2 cellular contexts compared by ENCODE assay signal in the genomic region with DNA sequence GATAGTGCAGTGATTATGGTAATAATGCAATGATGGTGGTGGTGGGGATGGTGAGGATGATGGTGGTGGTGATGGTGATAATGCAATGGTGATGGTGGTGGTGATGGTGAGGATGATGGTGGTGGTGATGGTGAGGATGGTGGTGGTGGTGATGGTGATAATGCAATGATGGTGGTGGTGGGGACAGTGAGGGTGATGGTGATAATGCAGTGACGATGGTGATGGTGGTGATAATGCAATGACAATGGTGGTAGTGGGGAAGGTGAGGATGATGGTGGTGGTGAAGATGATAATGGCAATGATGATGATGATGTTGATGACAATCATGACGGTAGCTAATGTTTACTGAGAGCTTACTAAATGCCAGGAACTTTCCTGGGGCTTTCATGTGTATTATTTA.
TF ChIP-seq lines count a peak whose summit lies in the region.

No MANE protein-coding gene starts in this region.

TF ChIP-seq in HEK293, 187 proteins besides CTCF, POLR2A, EP300 and RAD21 (continued from another document):
- TF ChIP-seq, protein P1, sequence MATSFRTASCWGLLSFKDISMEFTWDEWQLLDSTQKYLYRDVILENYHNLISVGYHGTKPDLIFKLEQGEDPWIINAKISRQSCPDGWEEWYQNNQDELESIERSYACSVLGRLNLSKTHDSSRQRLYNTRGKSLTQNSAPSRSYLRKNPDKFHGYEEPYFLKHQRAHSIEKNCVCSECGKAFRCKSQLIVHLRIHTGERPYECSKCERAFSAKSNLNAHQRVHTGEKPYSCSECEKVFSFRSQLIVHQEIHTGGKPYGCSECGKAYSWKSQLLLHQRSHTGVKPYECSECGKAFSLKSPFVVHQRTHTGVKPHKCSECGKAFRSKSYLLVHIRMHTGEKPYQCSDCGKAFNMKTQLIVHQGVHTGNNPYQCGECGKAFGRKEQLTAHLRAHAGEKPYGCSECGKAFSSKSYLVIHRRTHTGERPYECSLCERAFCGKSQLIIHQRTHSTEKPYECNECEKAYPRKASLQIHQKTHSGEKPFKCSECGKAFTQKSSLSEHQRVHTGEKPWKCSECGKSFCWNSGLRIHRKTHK (tag by site-specific recombination; IDR thresholded peaks at IDR 0.05), result no peak
- TF ChIP-seq ZNF473 (tag by site-specific recombination; IDR thresholded peaks at IDR 0.05) (0 out of 2 replicates have a peak, but pooled peaks have one; percentile 29), ZSCAN23 (tag by site-specific recombination; IDR thresholded peaks at IDR 0.05) (no peak), ZNF175 (tag by site-specific recombination; IDR thresholded peaks at IDR 0.05) (no peak), ZNF596 (tag by site-specific recombination; IDR thresholded peaks at IDR 0.05) (no peak)
- TF ChIP-seq, protein P2, sequence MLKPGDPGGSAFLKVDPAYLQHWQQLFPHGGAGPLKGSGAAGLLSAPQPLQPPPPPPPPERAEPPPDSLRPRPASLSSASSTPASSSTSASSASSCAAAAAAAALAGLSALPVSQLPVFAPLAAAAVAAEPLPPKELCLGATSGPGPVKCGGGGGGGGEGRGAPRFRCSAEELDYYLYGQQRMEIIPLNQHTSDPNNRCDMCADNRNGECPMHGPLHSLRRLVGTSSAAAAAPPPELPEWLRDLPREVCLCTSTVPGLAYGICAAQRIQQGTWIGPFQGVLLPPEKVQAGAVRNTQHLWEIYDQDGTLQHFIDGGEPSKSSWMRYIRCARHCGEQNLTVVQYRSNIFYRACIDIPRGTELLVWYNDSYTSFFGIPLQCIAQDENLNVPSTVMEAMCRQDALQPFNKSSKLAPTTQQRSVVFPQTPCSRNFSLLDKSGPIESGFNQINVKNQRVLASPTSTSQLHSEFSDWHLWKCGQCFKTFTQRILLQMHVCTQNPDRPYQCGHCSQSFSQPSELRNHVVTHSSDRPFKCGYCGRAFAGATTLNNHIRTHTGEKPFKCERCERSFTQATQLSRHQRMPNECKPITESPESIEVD (tag by site-specific recombination; IDR thresholded peaks at IDR 0.05), result no peak

TF ChIP-seq in H1, 55 proteins besides CTCF, POLR2A, EP300 and RAD21 (continued from another document):
- TF ChIP-seq, protein P3, sequence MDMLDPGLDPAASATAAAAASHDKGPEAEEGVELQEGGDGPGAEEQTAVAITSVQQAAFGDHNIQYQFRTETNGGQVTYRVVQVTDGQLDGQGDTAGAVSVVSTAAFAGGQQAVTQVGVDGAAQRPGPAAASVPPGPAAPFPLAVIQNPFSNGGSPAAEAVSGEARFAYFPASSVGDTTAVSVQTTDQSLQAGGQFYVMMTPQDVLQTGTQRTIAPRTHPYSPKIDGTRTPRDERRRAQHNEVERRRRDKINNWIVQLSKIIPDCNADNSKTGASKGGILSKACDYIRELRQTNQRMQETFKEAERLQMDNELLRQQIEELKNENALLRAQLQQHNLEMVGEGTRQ (IDR thresholded peaks at IDR 0.05; ENCODE audit: low read length), result no peak
- TF ChIP-seq ZNF274 (IDR thresholded peaks at IDR 0.05; ENCODE audit: borderline replicate concordance, extremely low read depth, low read length) (no peak), CHD1 (IDR thresholded peaks at IDR 0.05; ENCODE audit: low read depth, low read length) (no peak), EGR1 (IDR thresholded peaks at IDR 0.05; ENCODE audit: borderline replicate concordance, low read depth, low read length) (no peak), GABPA (IDR thresholded peaks at IDR 0.05; ENCODE audit: borderline replicate concordance, insufficient read depth, low read length) (no peak), HDAC6 (IDR thresholded peaks at IDR 0.05; ENCODE audit: low read depth, low read length) (no peak), SRF (IDR thresholded peaks at IDR 0.05; ENCODE audit: low read depth, low read length) (no peak), BCL11A (IDR thresholded peaks at IDR 0.05; ENCODE audit: low read depth in 2 of 2, low read length in 2 of 2) (no peak), SIN3A (conservative IDR thresholded peaks at IDR 0.05 in 1 of 2, IDR thresholded peaks at IDR 0.05 in 1 of 2; ENCODE audit: low read depth in 1 of 2, low read length in 2 of 2) (no peak), TCF12 (IDR thresholded peaks at IDR 0.05; ENCODE audit: low read depth, low read length) (no peak)
- TF ChIP-seq, protein P4, sequence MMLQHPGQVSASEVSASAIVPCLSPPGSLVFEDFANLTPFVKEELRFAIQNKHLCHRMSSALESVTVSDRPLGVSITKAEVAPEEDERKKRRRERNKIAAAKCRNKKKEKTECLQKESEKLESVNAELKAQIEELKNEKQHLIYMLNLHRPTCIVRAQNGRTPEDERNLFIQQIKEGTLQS (IDR thresholded peaks at IDR 0.05; ENCODE audit: insufficient read depth, low read depth, low read length), result no peak
- TF ChIP-seq, protein P5, sequence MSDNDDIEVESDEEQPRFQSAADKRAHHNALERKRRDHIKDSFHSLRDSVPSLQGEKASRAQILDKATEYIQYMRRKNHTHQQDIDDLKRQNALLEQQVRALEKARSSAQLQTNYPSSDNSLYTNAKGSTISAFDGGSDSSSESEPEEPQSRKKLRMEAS (IDR thresholded peaks at IDR 0.05), result no peak
